In the genomic region with DNA sequence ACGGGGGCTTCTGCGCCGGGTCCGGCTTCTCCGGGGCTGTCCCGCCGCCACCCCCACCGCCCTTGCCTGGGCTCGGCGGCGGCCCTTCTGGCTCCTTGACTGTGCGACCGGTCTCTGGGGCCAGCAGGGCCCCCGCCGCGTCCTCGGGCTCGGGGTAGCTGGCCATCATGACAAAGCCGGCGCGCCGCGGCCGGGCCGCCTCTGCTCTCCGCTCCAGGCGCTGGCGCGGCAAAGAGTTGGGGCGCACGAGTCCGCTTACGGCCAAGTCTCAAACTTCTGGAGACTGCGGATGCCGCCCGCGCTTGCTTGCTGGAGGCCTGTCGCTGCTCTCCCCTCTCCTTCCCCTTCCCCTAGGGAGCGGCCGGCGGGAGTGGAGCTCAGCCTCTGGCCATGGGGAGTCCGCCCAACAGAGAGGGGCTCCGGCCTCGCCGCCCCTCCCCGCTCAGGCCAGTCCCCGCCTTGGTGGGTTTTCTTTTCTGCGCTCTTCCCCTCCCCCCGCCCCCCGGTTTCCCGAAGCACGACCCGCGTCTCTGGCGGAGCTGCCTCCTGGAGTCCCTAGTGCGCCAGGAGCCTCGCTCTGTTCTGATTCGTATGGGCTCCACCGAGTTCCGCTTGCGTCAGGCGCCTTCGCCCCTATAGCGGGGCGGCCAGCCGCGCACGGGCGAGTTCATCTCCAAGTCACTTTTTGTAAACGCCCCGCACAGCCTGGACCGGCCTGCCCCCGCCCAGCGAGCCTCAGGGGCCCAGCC, we compare ENCODE assay signal across 8 cellular contexts. TPM values are rescaled to one million over a fixed set of nuclear protein-coding genes. Genes with fewer than 3 reads are reported as not detected.
DNase-seq lines count a peak whose midpoint lies in the region; ATAC-seq and TF ChIP-seq lines count a peak whose summit lies in the region.

A gene (minus strand): TSS at position 584 of the 749 bp plus-strand sequence. CDS start 415 bp downstream, at position 169.
A gene (plus strand): TSS at position 664 of the 749 bp plus-strand sequence. CDS start 148 bp downstream, outside the sequence.

- POLR2A ChIA-PET in MCF 10A (lab: Yijun Ruan, JAX), result interaction anchor here (0.7 kb wide), 1 partner anchor 900 kb away, joined by 3 read pairs; no protein-coding TSS in a partner anchor

- no peaks in the 10 kb centered on the region for H3K9me3 Mint-ChIP-seq in Calu3 (ENCODE audit: low read depth, unreplicated experiment)
- H3K9me3 Mint-ChIP-seq in MCF 10A (ENCODE audit: unreplicated experiment), result no peaks in the 10 kb centered on the region

- intact Hi-C loops in Calu3 (cut with micrococcal nuclease; ENCODE audit: unreplicated experiment), result no loop called here
- intact Hi-C loops in MCF 10A (cut with micrococcal nuclease), result no loop called here
- intact Hi-C loops in right lobe of liver (cut with DNase I), result loop anchor here in 1 of 2 donors (10.0 kb wide), 1 partner anchor 378 kb away; no protein-coding TSS in a partner anchor

- H3K36me3 ChIP-seq in right lobe of liver (no peaks in the 10 kb centered on the region), tibial nerve (no peaks in the 10 kb centered on the region)

- H3K27ac Mint-ChIP-seq in Calu3 (ENCODE audit: unreplicated experiment) (no peak within 1 kb of the TSS), MCF 10A (ENCODE audit: low read depth, unreplicated experiment) (no peak within 1 kb of the TSS)

- H3K27ac ChIP-seq in right lobe of liver (no peak within 1 kb of the TSS), tibial nerve (no peak within 1 kb of the TSS)

- H3K4me1 Mint-ChIP-seq in Calu3 (ENCODE audit: low read depth, unreplicated experiment) (peaks cover 25% of the 10 kb centered on the region), MCF 10A (ENCODE audit: insufficient read depth, unreplicated experiment) (no peaks in the 10 kb centered on the region)

- BruUV-seq in Calu3 (replicated peaks; lab: Mats Ljungman, UMichigan) (no TSS peak), MCF 10A (replicated peaks; lab: Mats Ljungman, UMichigan) (no TSS peak)

- H3K4me3 ChIP-seq in right lobe of liver (peak within 1 kb of the TSS; percentile 9 to 39 (median 14)), tibial nerve (peak within 1 kb of the TSS; percentile 21 to 46 (median 36))

- H3K36me3 Mint-ChIP-seq in Calu3 (ENCODE audit: insufficient read depth, unreplicated experiment) (peaks cover 27% of the 10 kb centered on the region), MCF 10A (ENCODE audit: insufficient read depth, unreplicated experiment) (no peaks in the 10 kb centered on the region)

- H3K27me3 ChIP-seq in right lobe of liver (peaks cover 14 to 55% of the 10 kb centered on the region in 2 donors), tibial nerve (peaks cover 7 to 99% of the 10 kb centered on the region in 2 donors)

- TF ChIP-seq POLR2A in right lobe of liver (IDR thresholded peaks at IDR 0.05) (no peak), tibial nerve (IDR thresholded peaks at IDR 0.05) (no peak)

- 4% methylated on average over 15 of the region's 74 CpGs for WGBS in right lobe of liver (ENCODE audit: insufficient coverage, low coverage, low lambda C conversion rate, missing lambda C conversion rate)
- WGBS in tibial nerve, 2 donors, result 0 to 2% methylated on average over 30 to 73 of the region's 74 CpGs

- peak in 3 of 4 donors; percentile 7 to 33 (median 20) for ATAC-seq in right lobe of liver
- no peak for ATAC-seq in HG03378 (IDR thresholded peaks at IDR 0.05; ENCODE audit: unreplicated experiment)

- H3K9me3 ChIP-seq in right lobe of liver (no peaks in the 10 kb centered on the region), tibial nerve (no peaks in the 10 kb centered on the region)

- TF ChIP-seq CTCF in Calu3 (IDR thresholded peaks at IDR 0.05; ENCODE audit: unreplicated experiment), result no peak
- no peak for TF ChIP-seq CTCF in MCF 10A (IDR thresholded peaks at IDR 0.05; ENCODE audit: unreplicated experiment)
- no peak for TF ChIP-seq CTCF in right lobe of liver (IDR thresholded peaks at IDR 0.05)
- no peak for TF ChIP-seq CTCF in tibial nerve (IDR thresholded peaks at IDR 0.05)

- no peak for TF ChIP-seq EP300 in tibial nerve (IDR thresholded peaks at IDR 0.05)

- H3K27me3 Mint-ChIP-seq in Calu3 (ENCODE audit: unreplicated experiment) (peaks cover 93% of the 10 kb centered on the region), MCF 10A (ENCODE audit: insufficient read depth, unreplicated experiment) (peaks cover 51% of the 10 kb centered on the region)

- CTCF ChIA-PET in Calu3 (lab: Charles Lee), result interaction anchor here (0.6 to 2.0 kb wide), 7 partner anchors 11 to 767 kb away, joined by 3 to 10 read pairs (median 5); no protein-coding TSS in a partner anchor
- CTCF ChIA-PET in MCF 10A (lab: Yijun Ruan, JAX), result interaction anchor here (0.5 to 1.1 kb wide), 4 partner anchors 11 to 531 kb away, joined by 3 to 7 read pairs (median 3); no protein-coding TSS in a partner anchor

- DNase-seq in Calu3, result peak; percentile 50
- peak; percentile 59 for DNase-seq in NCI-H1105 (lab: John Stamatoyannopoulos, UW)
- DNase-seq in MCF 10A (ENCODE audit: unreplicated experiment), result no peak
- no peak for DNase-seq in right lobe of liver
- no peak for DNase-seq in tibial nerve (ENCODE audit: low spot score in 2 of 2)
- no peak for DNase-seq in central memory CD4-positive, alpha-beta T cell
- DNase-seq in HT-29 (ENCODE audit: low spot score), result no peak

- H3K4me3 Mint-ChIP-seq in Calu3 (ENCODE audit: low read depth, unreplicated experiment) (peak within 1 kb of the TSS; percentile 66), MCF 10A (ENCODE audit: unreplicated experiment) (peak within 1 kb of the TSS; percentile 61)

- H3K4me1 ChIP-seq in right lobe of liver, result peaks cover 0 to 34% (median 3%) of the 10 kb centered on the region in 4 donors
- H3K4me1 ChIP-seq in tibial nerve, result peaks cover 0 to 60% (median 38%) of the 10 kb centered on the region in 4 donors

RNA-seq across cellular contexts. Expression of the first gene that starts in this region (rescaled TPM):
- total RNA-seq in Calu3 (2022) (0.42 and 0.86 TPM in 2 replicates), MCF 10A (2022) (0.17 and 0.30 TPM in 2 replicates), right lobe of liver (not detected), tibial nerve (not detected)
- not detected in 2 replicates for total RNA-seq in HT-29 (2014; rRNA removed; shearing (Covaris generic))

RNA-seq across cellular contexts. Expression of the second gene that starts in this region (rescaled TPM):
- 0.35 and 0.51 TPM in 2 replicates for total RNA-seq in Calu3 (2022)
- 0.14 and 0.20 TPM in 2 replicates for total RNA-seq in MCF 10A (2022)
- not detected for total RNA-seq in right lobe of liver
- total RNA-seq in tibial nerve, result not detected
- total RNA-seq in HT-29 (2014; rRNA removed; shearing (Covaris generic)), result not detected in 2 replicates

Comparison
In these comparisons a context has a peak if more than half of its experiments do, and no peak if none do; other contexts are left out.
1. Peak in DNase-seq in Calu3; RNA of the genes that start here not detected or under 1 TPM.
2. Peak in ATAC-seq and H3K4me3 ChIP-seq in right lobe of liver; RNA of the genes that start here not detected or under 1 TPM.